Comparison of ENCODE assay signal across 22 cellular contexts in the genomic region with DNA sequence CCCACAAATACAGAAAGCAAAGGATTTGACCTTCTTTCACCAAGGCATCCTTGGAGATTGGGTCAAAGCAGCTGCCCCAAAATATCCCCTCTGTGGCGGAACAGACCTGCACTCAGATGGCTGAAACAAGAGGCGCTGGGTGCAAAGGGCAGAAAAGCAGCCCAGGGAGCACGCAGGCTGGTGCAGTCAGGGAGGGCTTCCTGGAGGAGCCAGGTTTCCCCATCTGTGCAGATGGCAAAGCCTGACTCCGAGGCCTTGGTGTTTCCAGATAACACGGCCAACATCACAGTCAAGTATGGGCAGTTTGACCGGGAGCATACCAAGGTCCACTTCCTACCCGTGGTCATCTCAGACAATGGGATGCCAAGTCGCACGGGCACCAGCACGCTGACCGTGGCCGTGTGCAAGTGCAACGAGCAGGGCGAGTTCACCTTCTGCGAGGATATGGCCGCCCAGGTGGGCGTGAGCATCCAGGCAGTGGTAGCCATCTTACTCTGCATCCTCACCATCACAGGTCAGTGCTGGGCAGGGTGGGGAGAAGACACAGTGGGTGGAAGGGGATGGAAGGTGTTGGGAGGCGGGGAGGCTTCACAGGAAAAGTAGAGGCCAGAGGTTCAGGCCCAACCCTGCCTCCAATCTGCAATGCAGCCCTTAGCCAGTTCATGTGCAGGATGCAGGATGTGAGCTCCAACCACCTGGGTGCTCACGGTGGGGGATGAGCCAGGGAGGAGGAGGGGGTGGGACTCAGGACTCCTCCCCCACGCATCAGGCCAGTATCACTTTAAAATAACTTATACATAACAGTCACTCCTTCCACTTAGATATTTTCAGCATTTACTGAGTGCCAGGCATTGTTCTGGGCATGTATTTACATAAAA. TPM values are rescaled to one million over a fixed set of nuclear protein-coding genes. Genes with fewer than 3 reads are reported as not detected.
DNase-seq lines count a peak whose midpoint lies in the region; ATAC-seq, FAIRE-seq and TF ChIP-seq lines count a peak whose summit lies in the region.
"Had no signal": no experiment of that assay in that cellular context is flagged by ENCODE, and none has a peak within 500 bp of the region (broad histone marks: within the 10 kb centered on the region; RNA-seq: fewer than 3 reads in every experiment).

No MANE protein-coding gene starts in this region.

- H3K4me3 ChIP-seq in HepG2 (replicated peaks in 1 of 3; ENCODE audit: insufficient read depth in 1 of 3, low read depth in 2 of 3, low read length in 3 of 3) (no peak overlapping the region), right lobe of liver (no peak overlapping the region), H1 (ENCODE audit: extremely low read depth in 1 of 4, insufficient read depth in 2 of 4, low read depth in 3 of 4, low read length in 4 of 4) (no peak overlapping the region), neuronal stem cell (ENCODE audit: low read length in 2 of 2) (peak overlapping the region in 1 of 2 donors; percentile 47), esophagus squamous epithelium (no peak overlapping the region)
- H3K4me3 ChIP-seq: GM12878, PC-9 had no signal

- H3K18ac ChIP-seq in H1 (ENCODE audit: extremely low read depth, low read length): no peak overlapping the region
- H3K18ac ChIP-seq in neuronal stem cell (ENCODE audit: low read length): peak overlapping the region; percentile 83

- H4K91ac ChIP-seq in H1 (replicated peaks; ENCODE audit: insufficient read length, low read length) (no peak overlapping the region), neuronal stem cell (ENCODE audit: low read depth, low read length, poor library complexity) (no peak overlapping the region)

- no peak overlapping the region for H2BK120ac ChIP-seq in H1 (replicated peaks; ENCODE audit: low read depth, low read length)
- H2BK120ac ChIP-seq in neuronal stem cell (ENCODE audit: low read depth, low read length): no peak overlapping the region

- H3K23ac ChIP-seq in H1 (ENCODE audit: insufficient read length) (no peak overlapping the region), neuronal stem cell (ENCODE audit: low read depth, low read length, poor library complexity) (peak overlapping the region; percentile 76)

- TF ChIP-seq EP300 in HepG2 (IDR thresholded peaks at IDR 0.05; ENCODE audit: low read depth in 2 of 2, low read length in 2 of 2) (no peak), HepG2 (CRISPR knock-in tag; IDR thresholded peaks at IDR 0.05; ENCODE audit: borderline replicate concordance) (no peak), H1 (IDR thresholded peaks at IDR 0.05; ENCODE audit: borderline replicate concordance in 1 of 2, low read depth in 2 of 2, low read length in 2 of 2) (no peak)

- no peak overlapping the region for H3K4ac ChIP-seq in H1 (replicated peaks; ENCODE audit: insufficient read length, low read depth, low read length)
- peak overlapping the region; percentile 54 for H3K4ac ChIP-seq in neuronal stem cell (ENCODE audit: low read length)

- TF ChIP-seq RAD21 in HepG2 (CRISPR knock-in tag; IDR thresholded peaks at IDR 0.05) (no peak), H1 (IDR thresholded peaks at IDR 0.05 in 1 of 2, conservative IDR thresholded peaks at IDR 0.05 in 1 of 2; ENCODE audit: low read depth in 2 of 2, low read length in 2 of 2) (no peak)

- peak overlapping the region; percentile 81; the same call in 1 of the 2 replicates for H2BK15ac ChIP-seq in H1 (ENCODE audit: low read length)
- peak overlapping the region; percentile 87 for H2BK15ac ChIP-seq in neuronal stem cell (ENCODE audit: low read length)

- H4K5ac ChIP-seq in H1 (ENCODE audit: insufficient read length, low read depth, low read length): no peak overlapping the region

- H3K79me1 ChIP-seq in H1 (ENCODE audit: low read depth, low read length): no peaks in the 10 kb centered on the region; the same call in 1 of the 2 replicates
- no peaks in the 10 kb centered on the region for H3K79me1 ChIP-seq in neuronal stem cell (ENCODE audit: low read depth, low read length)

- H2BK20ac ChIP-seq in H1 (ENCODE audit: low read length): 0 out of 2 replicates have a peak overlapping the region, but pooled peaks have one; percentile 72

- BruUV-seq in HepG2 (replicated peaks; lab: Mats Ljungman, UMichigan): no TSS peak

- no peak overlapping the region for H2AK5ac ChIP-seq in H1 (ENCODE audit: low read depth, low read length)
- peak overlapping the region; percentile 50 for H2AK5ac ChIP-seq in neuronal stem cell (ENCODE audit: low read depth, low read length)

- FAIRE-seq in HepG2 (lab: Jason Lieb, UNC) (no peak), H1 (lab: Jason Lieb, UNC) (no peak)
- FAIRE-seq: GM12878, GM18507 had no signal

- POLR2A ChIA-PET in HepG2 (lab: Yijun Ruan, JAX): no interaction called here
- POLR2A ChIA-PET in H1 (lab: Charles Lee; ENCODE audit: partially characterized antibody): interaction anchor here (0.6 to 0.9 kb wide), 2 partner anchors 10 to 648 kb away, joined by 3 to 4 read pairs; no protein-coding TSS in a partner anchor

- no peaks in the 10 kb centered on the region for H3K79me2 ChIP-seq in HepG2 (ENCODE audit: insufficient read depth, low read length)
- H3K79me2 ChIP-seq in H1 (ENCODE audit: control insufficient read depth in 1 of 2, insufficient read depth in 2 of 2, low read length in 2 of 2): no peaks in the 10 kb centered on the region

- H4K20me1 ChIP-seq in HepG2 (ENCODE audit: insufficient read depth, low read length) (no peaks in the 10 kb centered on the region), H1 (replicated peaks in 1 of 2; ENCODE audit: control insufficient read depth in 1 of 2, insufficient read depth in 2 of 2, low read length in 2 of 2) (no peaks in the 10 kb centered on the region)

- CTCF ChIA-PET in HepG2 (lab: Yijun Ruan, JAX; ENCODE audit: low intra/inter-chr PET ratio, low total read pairs): no interaction called here
- CTCF ChIA-PET in H1 (lab: Charles Lee; ENCODE audit: partially characterized antibody): interaction anchor here (1.2 to 11.3 kb wide), 5 partner anchors 10 to 77 kb away, joined by 3 to 226 read pairs (median 4); no protein-coding TSS in a partner anchor

- ATAC-seq in HepG2: no peak
- ATAC-seq in right lobe of liver: no peak
- ATAC-seq: GM12878 had no signal

- DNase-seq in HepG2 (ENCODE audit: low spot score) (no peak), right lobe of liver (no peak), H1 (ENCODE audit: low read depth in 1 of 2, low spot score in 2 of 2) (no peak), neuronal stem cell (ENCODE audit: low spot score) (no peak), esophagus squamous epithelium (lab: John Stamatoyannopoulos, UW) (no peak), cerebellar nuclear complex (lab: John Stamatoyannopoulos, UW) (no peak), middle frontal gyrus (ENCODE audit: extremely low spot score, low spot score) (no peak)
- DNase-seq: AML-193; Calu3; CD4-positive, alpha-beta T cell; HCEC 1CT; KG1; NCI-H1048; NCI-H146; NCI-H2081 treated with DMSO at 0.1 percent for 48 hours; NCI-H774; PC-9 had no signal

- H3K4me2 ChIP-seq in HepG2 (ENCODE audit: low read depth, low read length) (no peak overlapping the region), H1 (ENCODE audit: insufficient read depth in 1 of 2, low read depth in 2 of 2, low read length in 2 of 2) (no peak overlapping the region), neuronal stem cell (ENCODE audit: insufficient read depth, low read length, poor library complexity, severe bottlenecking) (no peak overlapping the region)
- H3K4me2 ChIP-seq: PC-9 had no signal

- H3K9ac ChIP-seq in HepG2 (ENCODE audit: insufficient read depth, low read depth, low read length): no peak overlapping the region
- no peak overlapping the region for H3K9ac ChIP-seq in H1 (replicated peaks in 1 of 4; ENCODE audit: extremely low read depth in 1 of 4, low read depth in 3 of 4, low read length in 3 of 4)
- H3K9ac ChIP-seq in neuronal stem cell (ENCODE audit: low read depth, low read length, poor library complexity): peak overlapping the region; percentile 7

- H2BK12ac ChIP-seq in H1 (ENCODE audit: low read depth, low read length): peak overlapping the region; percentile 85; the same call in 1 of the 2 replicates
- H2BK12ac ChIP-seq in neuronal stem cell (ENCODE audit: low read length): no peak overlapping the region

- H3K4me1 ChIP-seq in HepG2 (ENCODE audit: insufficient read depth, low read length) (peaks cover 12% of the 10 kb centered on the region), right lobe of liver (no peaks in the 10 kb centered on the region), H1 (replicated peaks in 1 of 4; ENCODE audit: control insufficient read depth in 3 of 4, insufficient read depth in 4 of 4, low read length in 3 of 4) (peaks cover 0 to 5% (median 1%) of the 10 kb centered on the region in 4 experiments; a peak in 2 of 7 replicates), neuronal stem cell (ENCODE audit: control insufficient read depth in 2 of 2, insufficient read depth in 1 of 2, low read depth in 1 of 2, low read length in 2 of 2) (peaks cover 5 to 7% of the 10 kb centered on the region in 2 donors), esophagus squamous epithelium (peaks cover 0 to 10% (median 0%) of the 10 kb centered on the region in 3 donors)

- no peak overlapping the region for H3K56ac ChIP-seq in H1 (replicated peaks; ENCODE audit: insufficient read length, low read depth, low read length)

- no peak overlapping the region for H2AFZ ChIP-seq in HepG2 (ENCODE audit: low read length)
- peak overlapping the region; percentile 29; the same call in 1 of the 2 replicates for H2AFZ ChIP-seq in H1 (ENCODE audit: low read length)
- peak overlapping the region; percentile 67 for H2AFZ ChIP-seq in neuronal stem cell (ENCODE audit: low read length)
- H2AFZ ChIP-seq: PC-9 had no signal

- H3K27me3 ChIP-seq in HepG2 (ENCODE audit: control insufficient read depth in 1 of 2, insufficient read depth in 2 of 2, low read length in 2 of 2): no peaks in the 10 kb centered on the region
- no peaks in the 10 kb centered on the region for H3K27me3 ChIP-seq in right lobe of liver
- peaks cover 0 to 2% (median under 1%) of the 10 kb centered on the region in 4 experiments; a peak in 3 of 7 replicates for H3K27me3 ChIP-seq in H1 (replicated peaks in 1 of 4; ENCODE audit: control insufficient read depth in 3 of 4, extremely low read depth in 1 of 4, insufficient read depth in 3 of 4, low read length in 3 of 4)
- no peaks in the 10 kb centered on the region for H3K27me3 ChIP-seq in neuronal stem cell (ENCODE audit: control insufficient read depth in 3 of 3, insufficient read depth in 3 of 3, low read depth in 1 of 3, low read length in 3 of 3)
- H3K27me3 ChIP-seq in esophagus squamous epithelium: peaks cover 0 to 18% (median 0%) of the 10 kb centered on the region in 4 donors

- H3K27ac ChIP-seq in HepG2 (ENCODE audit: extremely low read length, insufficient read depth, low read length) (no peak overlapping the region), right lobe of liver (no peak overlapping the region), H1 (ENCODE audit: low read depth, low read length) (no peak overlapping the region), neuronal stem cell (replicated peaks; ENCODE audit: low read length) (no peak overlapping the region), esophagus squamous epithelium (no peak overlapping the region)
- H3K27ac ChIP-seq: PC-9 had no signal

- no peak overlapping the region for H2BK5ac ChIP-seq in H1 (ENCODE audit: low read depth, low read length)
- H2BK5ac ChIP-seq in neuronal stem cell (ENCODE audit: low read length): no peak overlapping the region

- TF ChIP-seq CTCF in HepG2 (CRISPR knock-in tag; IDR thresholded peaks at IDR 0.05) (no peak), right lobe of liver (IDR thresholded peaks at IDR 0.05) (no peak), H1 (IDR thresholded peaks at IDR 0.05; ENCODE audit: control extremely low read depth in 1 of 3, insufficient read depth in 1 of 3, low read depth in 1 of 3, low read length in 3 of 3) (no peak), esophagus squamous epithelium (IDR thresholded peaks at IDR 0.05) (no peak)

- H4K8ac ChIP-seq in H1 (ENCODE audit: extremely low read depth, insufficient read depth, low read length): no peak overlapping the region; the same call in 1 of the 2 replicates
- no peak overlapping the region for H4K8ac ChIP-seq in neuronal stem cell (ENCODE audit: low read depth, low read length)

- H3K14ac ChIP-seq in H1 (ENCODE audit: insufficient read length) (no peak overlapping the region), neuronal stem cell (ENCODE audit: low read length) (no peak overlapping the region)

- intact Hi-C loops in HepG2 (cut with micrococcal nuclease; ENCODE audit: unreplicated experiment): no loop called here
- intact Hi-C loops in right lobe of liver (cut with DNase I): loop anchor here (10.0 kb wide), 2 partner anchors 464 to 474 kb away; no protein-coding TSS in a partner anchor
- intact Hi-C loops in esophagus squamous epithelium (cut with DNase I): loop anchor here (5.0 kb wide), 1 partner anchor 82 kb away; no protein-coding TSS in a partner anchor

- TF ChIP-seq POLR2A in HepG2 (IDR thresholded peaks at IDR 0.05; ENCODE audit: insufficient read depth in 1 of 2, low read depth in 2 of 2, low read length in 2 of 2): no peak
- no peak for TF ChIP-seq POLR2A in right lobe of liver (IDR thresholded peaks at IDR 0.05)
- TF ChIP-seq POLR2A in H1 (IDR thresholded peaks at IDR 0.05; ENCODE audit: control extremely low read depth in 1 of 2, low read depth in 2 of 2, low read length in 2 of 2): no peak
- TF ChIP-seq POLR2A in esophagus squamous epithelium (IDR thresholded peaks at IDR 0.05): no peak

- WGBS in HepG2 (ENCODE audit: low lambda C conversion rate): 62% methylated on average over 17 of the region's 20 CpGs
- WGBS in right lobe of liver (ENCODE audit: insufficient coverage, low coverage, low lambda C conversion rate, missing lambda C conversion rate): 67% methylated on average over 3 of the region's 20 CpGs
- 89% methylated on average over 20 of the region's 20 CpGs; no CpG with 5 or more reads in 1 of the 2 experiments for WGBS in H1 (ENCODE audit: extremely low coverage in 1 of 2, insufficient coverage in 1 of 2, insufficient read length in 1 of 2, insufficient replicate concordance in 2 of 2, low coverage in 1 of 2, low lambda C conversion rate in 2 of 2, missing lambda C conversion rate in 1 of 2), 2 experiments
- WGBS in neuronal stem cell (ENCODE audit: extremely low coverage in 2 of 2, insufficient read length in 2 of 2, insufficient replicate concordance in 1 of 2), 2 donors: no CpG with 5 or more reads among the region's 20 CpGs
- 71 to 83% methylated on average over 5 to 16 of the region's 20 CpGs for WGBS in esophagus squamous epithelium, 2 donors

- H3K36me3 ChIP-seq in HepG2 (replicated peaks in 1 of 2; ENCODE audit: control insufficient read depth in 1 of 2, insufficient read depth in 2 of 2, low read length in 2 of 2) (no peaks in the 10 kb centered on the region), right lobe of liver (no peaks in the 10 kb centered on the region), H1 (ENCODE audit: control insufficient read depth in 2 of 4, insufficient read depth in 4 of 4, low read length in 3 of 4) (no peaks in the 10 kb centered on the region), neuronal stem cell (replicated peaks in 1 of 2; ENCODE audit: control insufficient read depth in 2 of 2, insufficient read depth in 2 of 2, low read length in 2 of 2) (no peaks in the 10 kb centered on the region), esophagus squamous epithelium (peaks cover 0 to 12% (median 0%) of the 10 kb centered on the region in 3 donors)

- H3K23me2 ChIP-seq in H1 (ENCODE audit: low read depth, low read length): no peaks in the 10 kb centered on the region

- H3K9me3 ChIP-seq in HepG2 (ENCODE audit: low read length) (no peaks in the 10 kb centered on the region), right lobe of liver (no peaks in the 10 kb centered on the region), H1 (ENCODE audit: insufficient read depth in 2 of 2, low read depth in 1 of 2, low read length in 1 of 2) (0 out of 4 replicates have a peak, but pooled peaks cover 0 to 3% of the 10 kb centered on the region in 2 experiments), neuronal stem cell (replicated peaks in 1 of 2; ENCODE audit: control insufficient read depth in 2 of 2, insufficient read depth in 1 of 2, low read depth in 1 of 2, low read length in 2 of 2) (peaks cover 2 to 5% of the 10 kb centered on the region in 2 donors), esophagus squamous epithelium (peaks cover 0 to 5% (median 0%) of the 10 kb centered on the region in 3 donors)

- in situ Hi-C loops in HepG2 (cut with HindIII; ENCODE audit: extremely low pct_ligation_motif_present, low pct_unique_long_range_greater_than_20kb): loop anchor here (25.0 kb wide), 1 partner anchor 462 kb away; no protein-coding TSS in a partner anchor

RNA-seq across cellular contexts. Expression of a gene that starts 26.4 kb away (rescaled TPM):
- 0.29 and 0.53 TPM in 2 replicates for total RNA-seq in HepG2 (2016; rRNA removed; fragmentation: Illumina TruSeq; extraction: Trizol)
- total RNA-seq in HepG2 (2016; cell fraction: cytosol; rRNA removed; fragmentation: Illumina TruSeq; extraction: Trizol; ENCODE audit: low read depth): 1.9 TPM in 2 replicates
- total RNA-seq in HepG2 (2016; cell fraction: insoluble cytoplasmic fraction; rRNA removed; fragmentation: Illumina TruSeq; extraction: Trizol): 0.25 and 0.54 TPM in 2 replicates
- total RNA-seq in HepG2 (2016; cell fraction: membrane; rRNA removed; fragmentation: Illumina TruSeq; extraction: Trizol): 0.56 and 1.5 TPM in 2 replicates
- total RNA-seq in HepG2 (2016; cell fraction: nucleus; rRNA removed; fragmentation: Illumina TruSeq; extraction: Trizol): 0.65 TPM in 1 of 2 replicates, not detected in the other
- 1.4 and 3.9 TPM in 2 replicates for polyA plus RNA-seq in HepG2 (2011; rRNA removed)
- polyA plus RNA-seq in HepG2 (2011; cell fraction: cytosol; rRNA removed): 2.0 and 2.5 TPM in 2 replicates
- 3.4 and 5.2 TPM in 2 replicates for polyA plus RNA-seq in HepG2 (2011; cell fraction: nucleus; rRNA removed)
- polyA plus RNA-seq in HepG2 (2012): 1.6 and 4.4 TPM in 2 replicates
- 2.9 and 4.2 TPM in 2 replicates for polyA plus RNA-seq in HepG2 (2016; cell fraction: cytosol; fragmentation: Illumina TruSeq; extraction: Trizol; ENCODE audit: low read depth)
- polyA plus RNA-seq in HepG2 (2016; cell fraction: insoluble cytoplasmic fraction; fragmentation: Illumina TruSeq; extraction: Trizol; ENCODE audit: low read depth): 0.10 TPM in 1 of 2 replicates, not detected in the other
- 2.4 and 2.8 TPM in 2 replicates for polyA plus RNA-seq in HepG2 (2016; cell fraction: membrane; fragmentation: Illumina TruSeq; extraction: Trizol; ENCODE audit: low read depth)
- polyA plus RNA-seq in HepG2 (2016; cell fraction: nucleus; fragmentation: Illumina TruSeq; extraction: Trizol; ENCODE audit: insufficient read depth, low read depth): 0.81 and 1.1 TPM in 2 replicates
- polyA minus RNA-seq in HepG2 (2011; rRNA and poly(A)+ RNA removed; ENCODE audit: low replicate concordance): 0.21 and 3.5 TPM in 2 replicates
- 1.7 TPM in 1 of 2 replicates, not detected in the other for polyA minus RNA-seq in HepG2 (2011; cell fraction: cytosol; rRNA and poly(A)+ RNA removed)
- 1.5 and 1.9 TPM in 2 replicates for polyA minus RNA-seq in HepG2 (2011; cell fraction: nucleus; rRNA and poly(A)+ RNA removed)
- total RNA-seq in right lobe of liver: under 1 TPM in 3 of 6 experiments, not detected in 3; 0.09 to 0.26 (median 0.10) TPM
- total RNA-seq in H1 (2021; fragmentation: NEBNext Ultra II Directional; extraction: Animal tissue kit (Norgen Biotek cat#: 25700)): not detected in 2 replicates
- polyA plus RNA-seq in H1 (2011; rRNA removed): 0.05 and 0.08 TPM in 2 replicates
- polyA plus RNA-seq in H1 (2011; cell fraction: cytosol; rRNA removed): 0.08 TPM
- polyA plus RNA-seq in H1 (2011; cell fraction: nucleus; rRNA removed): 0.07 TPM
- polyA plus RNA-seq in H1 (2012, experiment 1 of 2): 0.13 to 0.24 TPM (median 0.15 TPM) in 3 of 4 replicates, not detected in the other
- not detected for polyA plus RNA-seq in H1 (2012, experiment 2 of 2)
- 0.04 TPM for polyA plus RNA-seq in H1 (2013, experiment 1 of 2)
- 0.13 TPM for polyA plus RNA-seq in H1 (2013, experiment 2 of 2)
- not detected in 2 replicates for polyA minus RNA-seq in H1 (2011; rRNA and poly(A)+ RNA removed)
- polyA minus RNA-seq in H1 (2011; cell fraction: cytosol; rRNA and poly(A)+ RNA removed): not detected
- not detected for polyA minus RNA-seq in H1 (2011; cell fraction: nucleus; rRNA and poly(A)+ RNA removed)
- polyA plus RNA-seq in neuronal stem cell (2013, experiment 1 of 2): 1.4 TPM
- polyA plus RNA-seq in neuronal stem cell (2013, experiment 2 of 2): 1.6 TPM
- 1 to 10 TPM in 1 of 4 donors, under 1 TPM in 2, not detected in 1; 0.23 to 1.8 (median 0.76) TPM for total RNA-seq in esophagus squamous epithelium
- total RNA-seq: CD4-positive, alpha-beta T cell; G401; GM12878; HT1080; M059J had no signal
- polyA plus RNA-seq: GM12878 had no signal

RNA-seq across cellular contexts. Expression of a gene that starts 34.3 kb away (rescaled TPM):
- total RNA-seq in HepG2 (2016; rRNA removed; fragmentation: Illumina TruSeq; extraction: Trizol) (0.34 and 0.71 TPM in 2 replicates), right lobe of liver (10 to 100 TPM in 5 of 6 experiments, 1 to 10 TPM in 1; 9.0 to 25.7 (median 15.4) TPM), esophagus squamous epithelium (10 to 100 TPM in 1 of 4 donors, 1 to 10 TPM in 3; 1.7 to 21.6 (median 8.0) TPM)
- total RNA-seq in HepG2 (2016; cell fraction: cytosol; rRNA removed; fragmentation: Illumina TruSeq; extraction: Trizol; ENCODE audit: low read depth): not detected in 2 replicates
- total RNA-seq in HepG2 (2016; cell fraction: insoluble cytoplasmic fraction; rRNA removed; fragmentation: Illumina TruSeq; extraction: Trizol): 0.37 and 0.46 TPM in 2 replicates
- total RNA-seq in HepG2 (2016; cell fraction: membrane; rRNA removed; fragmentation: Illumina TruSeq; extraction: Trizol): 0.15 and 0.24 TPM in 2 replicates
- 0.53 and 0.99 TPM in 2 replicates for total RNA-seq in HepG2 (2016; cell fraction: nucleus; rRNA removed; fragmentation: Illumina TruSeq; extraction: Trizol)
- polyA plus RNA-seq in HepG2 (2011; rRNA removed) (1.0 and 1.1 TPM in 2 replicates), H1 (2011; rRNA removed) (0.20 and 0.32 TPM in 2 replicates)
- 0.85 and 1.1 TPM in 2 replicates for polyA plus RNA-seq in HepG2 (2011; cell fraction: cytosol; rRNA removed)
- 0.78 and 1.3 TPM in 2 replicates for polyA plus RNA-seq in HepG2 (2011; cell fraction: nucleus; rRNA removed)
- 0.63 and 2.2 TPM in 2 replicates for polyA plus RNA-seq in HepG2 (2012)
- polyA plus RNA-seq in HepG2 (2016; cell fraction: cytosol; fragmentation: Illumina TruSeq; extraction: Trizol; ENCODE audit: low read depth): 0.03 and 0.07 TPM in 2 replicates
- polyA plus RNA-seq in HepG2 (2016; cell fraction: insoluble cytoplasmic fraction; fragmentation: Illumina TruSeq; extraction: Trizol; ENCODE audit: low read depth): 0.11 and 0.25 TPM in 2 replicates
- 0.09 and 0.19 TPM in 2 replicates for polyA plus RNA-seq in HepG2 (2016; cell fraction: membrane; fragmentation: Illumina TruSeq; extraction: Trizol; ENCODE audit: low read depth)
- polyA plus RNA-seq in HepG2 (2016; cell fraction: nucleus; fragmentation: Illumina TruSeq; extraction: Trizol; ENCODE audit: insufficient read depth, low read depth): 0.67 and 0.83 TPM in 2 replicates
- 1.8 and 2.9 TPM in 2 replicates for polyA minus RNA-seq in HepG2 (2011; rRNA and poly(A)+ RNA removed; ENCODE audit: low replicate concordance)
- polyA minus RNA-seq in HepG2 (2011; cell fraction: cytosol; rRNA and poly(A)+ RNA removed): 0.35 and 1.8 TPM in 2 replicates
- 0.99 and 3.0 TPM in 2 replicates for polyA minus RNA-seq in HepG2 (2011; cell fraction: nucleus; rRNA and poly(A)+ RNA removed)
- 0.32 and 0.59 TPM in 2 replicates for total RNA-seq in H1 (2021; fragmentation: NEBNext Ultra II Directional; extraction: Animal tissue kit (Norgen Biotek cat#: 25700))
- 0.23 TPM for polyA plus RNA-seq in H1 (2011; cell fraction: cytosol; rRNA removed)
- polyA plus RNA-seq in H1 (2011; cell fraction: nucleus; rRNA removed): 0.50 TPM
- 0.18 to 0.35 TPM (median 0.30 TPM) in 4 replicates for polyA plus RNA-seq in H1 (2012, experiment 1 of 2)
- polyA plus RNA-seq in H1 (2012, experiment 2 of 2): 0.16 TPM
- polyA plus RNA-seq in H1 (2013, experiment 1 of 2): 0.97 TPM
- polyA plus RNA-seq in H1 (2013, experiment 2 of 2): 0.88 TPM
- polyA minus RNA-seq in H1 (2011; rRNA and poly(A)+ RNA removed): 0.27 and 0.69 TPM in 2 replicates
- polyA minus RNA-seq in H1 (2011; cell fraction: cytosol; rRNA and poly(A)+ RNA removed): not detected
- polyA minus RNA-seq in H1 (2011; cell fraction: nucleus; rRNA and poly(A)+ RNA removed): not detected
- polyA plus RNA-seq in neuronal stem cell (2013, experiment 1 of 2): 0.21 TPM
- 0.25 TPM for polyA plus RNA-seq in neuronal stem cell (2013, experiment 2 of 2)
- total RNA-seq: Calu3; CD4-positive, alpha-beta T cell; G401; GM12878 had no signal
- polyA plus RNA-seq: GM12878 had no signal
